Comparison of ENCODE assay signal across 12 cellular contexts in the genomic region with DNA sequence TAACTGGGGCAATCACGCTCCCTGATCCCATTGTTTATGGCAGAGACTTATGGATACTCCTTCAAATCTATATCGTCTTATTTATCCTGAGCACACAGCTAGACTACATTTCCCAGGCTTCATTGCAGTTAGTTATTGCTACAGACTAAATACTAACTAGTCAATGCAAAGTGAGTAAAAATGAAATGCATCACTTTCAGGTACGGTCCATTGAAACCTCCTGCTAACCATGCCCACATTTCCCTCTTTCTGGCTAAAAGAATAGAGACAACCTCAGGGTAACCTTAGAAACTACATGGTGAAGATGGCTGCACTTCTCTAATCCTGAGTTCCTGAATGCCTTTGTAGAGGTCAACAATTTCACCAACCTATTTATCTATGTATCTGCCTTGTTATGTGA.
"Had no signal": no experiment of that assay in that cellular context is flagged by ENCODE, and none has a peak within 500 bp of the region (broad histone marks: within the 10 kb centered on the region; RNA-seq: fewer than 3 reads in every experiment).

No MANE protein-coding gene starts in this region.

- H3K36me3 Mint-ChIP-seq: activated naive CD4-positive, alpha-beta T cell treated with anti-CD3 and anti-CD28 coated beads, Interleukin-2, amount 50 U/mL, for 24 hours; naive thymus-derived CD8-positive, alpha-beta T cell; stimulated activated memory B cell treated with anti-CD40 and anti-IgM and Interleukin-4, amounts not matched to agents 10 μg/mL and 1 μg/mL and 100 μg/mL, for 72 hours had no signal

- H3K27me3 Mint-ChIP-seq: activated naive CD4-positive, alpha-beta T cell treated with anti-CD3 and anti-CD28 coated beads, Interleukin-2, amount 50 U/mL, for 24 hours; stimulated activated memory B cell treated with anti-CD40 and anti-IgM and Interleukin-4, amounts not matched to agents 10 μg/mL and 1 μg/mL and 100 μg/mL, for 72 hours had no signal

- H3K27ac Mint-ChIP-seq: activated naive CD4-positive, alpha-beta T cell treated with anti-CD3 and anti-CD28 coated beads, Interleukin-2, amount 50 U/mL, for 24 hours; naive thymus-derived CD8-positive, alpha-beta T cell; stimulated activated memory B cell treated with anti-CD40 and anti-IgM and Interleukin-4, amounts not matched to agents 10 μg/mL and 1 μg/mL and 100 μg/mL, for 72 hours had no signal

- ATAC-seq: body of pancreas; foreskin keratinocyte; mucosa of descending colon; naive thymus-derived CD8-positive, alpha-beta T cell; stimulated activated memory B cell treated with anti-CD40 and anti-IgM and Interleukin-4, amounts not matched to agents 10 μg/mL and 1 μg/mL and 100 μg/mL, for 72 hours had no signal

- DNase-seq: activated T-cell treated with anti-CD3 and anti-CD28 coated beads, Interleukin-2, amount 50 U/mL, for 1 hour; body of pancreas; central memory CD4-positive, alpha-beta T cell; effector CD4-positive, alpha-beta T cell; head of caudate nucleus; mucosa of descending colon; naive thymus-derived CD8-positive, alpha-beta T cell; posterior cingulate gyrus; transverse colon had no signal

- H3K4me1 Mint-ChIP-seq: activated naive CD4-positive, alpha-beta T cell treated with anti-CD3 and anti-CD28 coated beads, Interleukin-2, amount 50 U/mL, for 24 hours; naive thymus-derived CD8-positive, alpha-beta T cell had no signal

- H3K9me3 Mint-ChIP-seq: activated naive CD4-positive, alpha-beta T cell treated with anti-CD3 and anti-CD28 coated beads, Interleukin-2, amount 50 U/mL, for 24 hours; stimulated activated memory B cell treated with anti-CD40 and anti-IgM and Interleukin-4, amounts not matched to agents 10 μg/mL and 1 μg/mL and 100 μg/mL, for 72 hours had no signal

- H3K4me3 Mint-ChIP-seq: activated naive CD4-positive, alpha-beta T cell treated with anti-CD3 and anti-CD28 coated beads, Interleukin-2, amount 50 U/mL, for 24 hours; naive thymus-derived CD8-positive, alpha-beta T cell; stimulated activated memory B cell treated with anti-CD40 and anti-IgM and Interleukin-4, amounts not matched to agents 10 μg/mL and 1 μg/mL and 100 μg/mL, for 72 hours had no signal
